In the genomic region with DNA sequence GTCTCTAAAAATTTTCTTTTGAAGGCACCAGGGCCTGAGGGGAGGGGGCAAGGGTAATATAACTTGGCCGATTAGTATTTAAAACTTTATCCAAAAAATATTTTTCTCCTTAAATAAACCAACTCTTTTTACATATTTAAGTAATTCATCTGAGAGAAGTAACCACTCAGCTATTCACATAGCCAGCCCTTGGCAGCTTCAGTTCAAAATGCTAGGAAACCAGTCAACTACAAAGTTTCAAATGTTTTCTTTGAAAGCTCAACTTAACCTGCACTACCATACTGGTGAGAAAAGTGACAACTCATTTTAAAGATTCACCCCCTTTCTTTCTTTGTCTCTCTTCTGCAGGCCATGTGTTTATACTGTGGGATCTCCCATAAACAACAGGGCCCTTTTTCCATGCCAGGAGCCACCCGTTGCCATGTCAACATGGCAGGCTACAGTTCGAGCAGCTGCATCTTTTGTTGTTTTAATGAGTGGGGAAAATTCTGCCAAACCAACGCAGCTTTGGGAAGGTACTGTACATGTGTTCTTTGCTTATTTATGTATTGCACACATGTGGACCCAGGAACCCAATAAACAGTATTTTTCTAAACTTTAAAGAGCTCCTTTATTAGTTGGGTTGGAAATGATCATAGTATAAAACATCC, we compare ENCODE assay signal across 10 cellular contexts. TPM values are rescaled to one million over a fixed set of nuclear protein-coding genes. Genes with fewer than 3 reads are reported as not detected.
A peak's percentile ranks its signal among the peaks of the same experiment; 100 is the strongest.
DNase-seq lines count a peak whose midpoint lies in the region; TF ChIP-seq lines count a peak whose summit lies in the region.
"Had no signal": no experiment of that assay in that cellular context is flagged by ENCODE, and none has a peak within 500 bp of the region (broad histone marks: within the 10 kb centered on the region; RNA-seq: fewer than 3 reads in every experiment).

No MANE protein-coding gene starts in this region.

- H3K27me3 ChIP-seq in ascending aorta = no peaks in the 10 kb centered on the region

- intact Hi-C loops in ascending aorta (cut with DNase I) = loop anchor here (2.0 to 5.0 kb wide), 3 partner anchors 32 to 90 kb away; a partner anchor contains a TSS

- no peak overlapping the region for H3K4me3 ChIP-seq in ascending aorta

- H3K4me1 ChIP-seq in ascending aorta = peaks cover 3 to 11% of the 10 kb centered on the region in 2 donors

- TF ChIP-seq CTCF in ascending aorta (IDR thresholded peaks at IDR 0.05) = no peak

- peak; percentile 92 for DNase-seq in Ammon's horn (ENCODE audit: low spot score)
- DNase-seq in NCI-H146 (lab: John Stamatoyannopoulos, UW) = peak; percentile 90
- DNase-seq in ascending aorta (ENCODE audit: low spot score in 2 of 2) = no peak
- peak; percentile 67 for DNase-seq in left kidney (ENCODE audit: low read depth, low spot score)
- no peak for DNase-seq in NOMO-1 (lab: John Stamatoyannopoulos, UW; ENCODE audit: unreplicated experiment in 2 of 2)
- DNase-seq in activated CD8-positive, alpha-beta memory T cell treated with anti-CD3 and anti-CD28 coated beads for 24 hours = no peak
- no peak for DNase-seq in stimulated activated CD4-positive, alpha-beta T cell treated with anti-CD3 and anti-CD28 coated beads, Interleukin-15, amount 100 ng/mL, for 24 hours
- no peak for DNase-seq in cerebellar nuclear complex (lab: John Stamatoyannopoulos, UW)
- DNase-seq: CD4-positive, CD25-positive, alpha-beta regulatory T cell had no signal

- no peaks in the 10 kb centered on the region for H3K9me3 ChIP-seq in ascending aorta

- H3K27ac ChIP-seq in ascending aorta = peak overlapping the region; percentile 74 to 79
- H3K27ac ChIP-seq: VCaP had no signal

- no peaks in the 10 kb centered on the region for H3K36me3 ChIP-seq in ascending aorta

RNA-seq across cellular contexts. Expression of a gene that starts 46.3 kb away (rescaled TPM):
- 333 TPM for total RNA-seq in ascending aorta

Comparison
In these comparisons a context has a peak if more than half of its experiments do, and no peak if none do; other contexts are left out.
1. DNase-seq: peak in Ammon's horn (single experiment), NCI-H146 (single experiment) and left kidney (single experiment); none in ascending aorta (0 of 2), NOMO-1 (0 of 2), activated CD8-positive, alpha-beta memory T cell treated with anti-CD3 and anti-CD28 coated beads for 24 hours (single experiment), stimulated activated CD4-positive, alpha-beta T cell treated with anti-CD3 and anti-CD28 coated beads, Interleukin-15, amount 100 ng/mL, for 24 hours (single experiment) and cerebellar nuclear complex (0 of 2).